ENCODE assay signal across 32 cellular contexts in the genomic region with DNA sequence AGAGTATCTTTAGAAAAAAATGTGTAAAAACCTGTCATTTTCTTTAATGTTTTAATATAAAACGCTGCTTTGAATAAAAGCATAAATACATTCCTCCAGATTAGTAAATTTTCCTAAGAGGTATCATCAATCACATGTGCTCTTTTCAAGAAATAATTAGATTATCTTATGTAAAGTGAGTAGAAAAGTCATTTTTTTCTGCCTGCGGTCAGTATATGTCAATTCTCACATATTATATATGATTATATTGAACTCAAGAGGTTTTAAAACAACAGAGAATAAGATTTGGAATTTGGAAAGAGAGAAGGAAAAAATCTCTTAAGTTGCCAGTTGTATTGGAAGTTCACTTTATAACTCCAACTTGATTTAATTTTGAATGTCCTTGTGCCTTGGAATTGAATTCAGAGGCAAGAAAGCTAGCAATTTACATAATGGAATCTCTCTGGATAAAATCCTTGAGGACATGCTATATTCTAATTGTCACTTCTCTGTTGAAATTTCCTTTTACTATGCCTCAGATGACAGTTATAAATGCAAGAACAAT.
"Had no signal": no experiment of that assay in that cellular context is flagged by ENCODE, and none has a peak within 500 bp of the region (broad histone marks: within the 10 kb centered on the region; RNA-seq: fewer than 3 reads in every experiment).

No MANE protein-coding gene starts in this region.

- H3K9me3 Mint-ChIP-seq: neural progenitor cell had no signal

- H3K27me3 Mint-ChIP-seq: naive thymus-derived CD8-positive, alpha-beta T cell; natural killer cell treated with Interleukin-12 subunit alpha and Interleukin-12 subunit beta and Interleukin-15 and Interleukin-18, amount 100 ng/mL, for 72 hours; progenitor cell of endocrine pancreas; stimulated activated memory B cell treated with anti-CD40 and anti-IgM and Interleukin-4, amounts not matched to agents 10 μg/mL and 1 μg/mL and 100 μg/mL, for 72 hours; stimulated activated naive CD8-positive, alpha-beta T cell treated with anti-CD3 and anti-CD28 coated beads, Interleukin-15, amount 100 ng/mL, for 72 hours; type B pancreatic cell had no signal

- H3K9me3 ChIP-seq: ovary, psoas muscle, suprapubic skin, testis, tibial artery, transverse colon, upper lobe of right lung, uterus had no signal

- H3K27ac ChIP-seq: neural progenitor cell, ovary, parathyroid adenoma, psoas muscle, skin epidermis, spleen, suprapubic skin, testis, tibial artery, transverse colon, upper lobe of right lung, uterus had no signal

- H3K4me3 Mint-ChIP-seq: naive thymus-derived CD8-positive, alpha-beta T cell; natural killer cell treated with Interleukin-12 subunit alpha and Interleukin-12 subunit beta and Interleukin-15 and Interleukin-18, amount 100 ng/mL, for 72 hours; nephron progenitor cell; neural progenitor cell; stimulated activated memory B cell treated with anti-CD40 and anti-IgM and Interleukin-4, amounts not matched to agents 10 μg/mL and 1 μg/mL and 100 μg/mL, for 72 hours; stimulated activated naive CD8-positive, alpha-beta T cell treated with anti-CD3 and anti-CD28 coated beads, Interleukin-15, amount 100 ng/mL, for 72 hours; type B pancreatic cell had no signal

- H3K79me2 ChIP-seq: parathyroid adenoma had no signal

- H3K4me3 ChIP-seq: neural progenitor cell, ovary, psoas muscle, skin epidermis, smooth muscle cell, spleen, suprapubic skin, testis, tibial artery, transverse colon, upper lobe of right lung, uterus had no signal

- H3K36me3 ChIP-seq: neural progenitor cell, ovary, spleen, suprapubic skin, tibial artery, transverse colon, upper lobe of right lung, uterus had no signal

- H3K4me2 ChIP-seq: neural progenitor cell, smooth muscle cell had no signal

- H3K4me1 Mint-ChIP-seq: naive thymus-derived CD8-positive, alpha-beta T cell; nephron progenitor cell; neural progenitor cell; stimulated activated memory B cell treated with anti-CD40 and anti-IgM and Interleukin-4, amounts not matched to agents 10 μg/mL and 1 μg/mL and 100 μg/mL, for 72 hours; stimulated activated naive CD8-positive, alpha-beta T cell treated with anti-CD3 and anti-CD28 coated beads, Interleukin-15, amount 100 ng/mL, for 72 hours had no signal

- H2AFZ ChIP-seq: neural progenitor cell, parathyroid adenoma had no signal

- H3K9ac ChIP-seq: neural progenitor cell, parathyroid adenoma had no signal

- H3K27ac Mint-ChIP-seq: naive thymus-derived CD8-positive, alpha-beta T cell; natural killer cell treated with Interleukin-12 subunit alpha and Interleukin-12 subunit beta and Interleukin-15 and Interleukin-18, amount 100 ng/mL, for 72 hours; nephron progenitor cell; neural progenitor cell; progenitor cell of endocrine pancreas; stimulated activated memory B cell treated with anti-CD40 and anti-IgM and Interleukin-4, amounts not matched to agents 10 μg/mL and 1 μg/mL and 100 μg/mL, for 72 hours; stimulated activated naive CD8-positive, alpha-beta T cell treated with anti-CD3 and anti-CD28 coated beads, Interleukin-15, amount 100 ng/mL, for 72 hours; type B pancreatic cell had no signal

- H3K27me3 ChIP-seq: neural progenitor cell, ovary, spleen, suprapubic skin, testis, tibial artery, transverse colon, upper lobe of right lung, uterus had no signal

- DNase-seq: naive thymus-derived CD8-positive, alpha-beta T cell; nephron progenitor cell; occipital lobe; ovary; posterior cingulate gyrus; psoas muscle; right cardiac atrium; spleen; stimulated activated CD4-positive, alpha-beta T cell treated with anti-CD3 and anti-CD28 coated beads, Interleukin-12 subunit alpha, Interleukin-12 subunit beta, amount 100 ng/mL, for 4 hours; stimulated activated CD4-positive, alpha-beta T cell treated with anti-CD3 and anti-CD28 coated beads, Interleukin-1b, Interleukin-23, amount 100 ng/mL, for 48 hours; stimulated activated CD4-positive, alpha-beta T cell treated with anti-CD3 and anti-CD28 coated beads, Interleukin-4, amount 100 ng/mL, for 1 hour; stimulated activated CD4-positive, alpha-beta T cell treated with anti-CD3 and anti-CD28 coated beads, Interleukin-4, amount 100 ng/mL, for 4 hours; stimulated activated CD8-positive, alpha-beta memory T cell treated with anti-CD3 and anti-CD28 coated beads, Interleukin-4, amount 100 ng/mL, for 48 hours; stimulated activated naive CD4-positive, alpha-beta T cell; stimulated activated naive CD8-positive, alpha-beta T cell treated with anti-CD3 and anti-CD28 coated beads, Interleukin-15, amount 100 ng/mL, for 72 hours; stimulated activated naive CD8-positive, alpha-beta T cell treated with anti-CD3 and anti-CD28 coated beads, Interleukin-15, Interleukin-2, amounts not matched to agents 100 U/mL and 50 U/mL, for 24 hours; substantia nigra; testis; tibial artery; transverse colon; upper lobe of right lung; uterus had no signal

- ATAC-seq: naive thymus-derived CD8-positive, alpha-beta T cell; natural killer cell treated with Interleukin-12 subunit alpha and Interleukin-12 subunit beta and Interleukin-15 and Interleukin-18, amount 100 ng/mL, for 72 hours; psoas muscle; right cardiac atrium; sciatic nerve; stimulated activated memory B cell treated with anti-CD40 and anti-IgM and Interleukin-4, amounts not matched to agents 10 μg/mL and 1 μg/mL and 100 μg/mL, for 72 hours; stimulated activated naive CD8-positive, alpha-beta T cell treated with anti-CD3 and anti-CD28 coated beads, Interleukin-15, amount 100 ng/mL, for 72 hours; stimulated activated naive CD8-positive, alpha-beta T cell treated with anti-CD3 and anti-CD28 coated beads, Interleukin-15, Interleukin-2, amounts not matched to agents 100 U/mL and 50 U/mL, for 24 hours; upper lobe of right lung had no signal

- H3K36me3 Mint-ChIP-seq: naive thymus-derived CD8-positive, alpha-beta T cell; natural killer cell treated with Interleukin-12 subunit alpha and Interleukin-12 subunit beta and Interleukin-15 and Interleukin-18, amount 100 ng/mL, for 72 hours; neural progenitor cell; stimulated activated memory B cell treated with anti-CD40 and anti-IgM and Interleukin-4, amounts not matched to agents 10 μg/mL and 1 μg/mL and 100 μg/mL, for 72 hours; type B pancreatic cell had no signal
